Comparison of ENCODE assay signal across 24 cellular contexts in genomic region chr5:36958612-36959011, GRCh38.
"Had no signal": no experiment of that assay in that cellular context is flagged by ENCODE, and none has a peak within 500 bp of the region (broad histone marks: within the 10 kb centered on the region; RNA-seq: fewer than 3 reads in every experiment).

No MANE protein-coding gene starts in this region.

- H3K4me1 ChIP-seq: prostate gland, right lobe of liver, uterus had no signal

- H3K27ac ChIP-seq: lower lobe of right lung, prostate gland, right lobe of liver, tibial nerve, uterus had no signal

- DNase-seq: hypothalamus; immature natural killer cell; kidney; lower lobe of right lung; mammary epithelial cell; mesenchymal stem cell; naive thymus-derived CD8-positive, alpha-beta T cell; nucleus accumbens; pancreas; posterior cingulate gyrus; retina; right lobe of liver; stimulated activated CD4-positive, alpha-beta T cell treated with anti-CD3 and anti-CD28 coated beads, Interleukin-1b, Interleukin-23, amount 100 ng/mL, for 48 hours; stimulated activated CD4-positive, alpha-beta T cell treated with anti-CD3 and anti-CD28 coated beads, Interleukin-2, amount 100 ng/mL, for 48 hours; stimulated activated CD4-positive, alpha-beta T cell treated with anti-CD3 and anti-CD28 coated beads, Interleukin-4, amount 100 ng/mL, for 4 hours; stimulated activated CD8-positive, alpha-beta memory T cell treated with anti-CD3 and anti-CD28 coated beads, Interleukin-4, amount 100 ng/mL, for 48 hours; stimulated activated naive CD4-positive, alpha-beta T cell treated with Interleukin-2 at 50 U/mL for 16 hours; stimulated activated naive CD8-positive, alpha-beta T cell treated with anti-CD3 and anti-CD28 coated beads, Interleukin-15, amount 100 ng/mL, for 72 hours; substantia nigra; uterus had no signal

- H3K9me3 ChIP-seq: lower lobe of right lung, pancreas, prostate gland, right lobe of liver, tibial nerve, uterus had no signal

- H3K4me3 ChIP-seq: lower lobe of right lung, pancreas, prostate gland, right lobe of liver, smooth muscle cell, tibial nerve, uterus had no signal

- H3K36me3 ChIP-seq: pancreas, prostate gland, uterus had no signal

- ATAC-seq: lower lobe of right lung; naive thymus-derived CD8-positive, alpha-beta T cell; right lobe of liver; stimulated activated memory B cell treated with anti-CD40 and anti-IgM and Interleukin-4, amounts not matched to agents 10 μg/mL and 1 μg/mL and 100 μg/mL, for 72 hours; stimulated activated naive CD8-positive, alpha-beta T cell treated with anti-CD3 and anti-CD28 coated beads, Interleukin-15, amount 100 ng/mL, for 72 hours had no signal

- H3K27me3 ChIP-seq: pancreas, right lobe of liver, tibial nerve, uterus had no signal
